ENCODE assay signal across 1 cellular context in genomic region chr20:37390891-37391525, GRCh38.
A peak's percentile ranks its signal among the peaks of the same experiment; 100 is the strongest.
TF ChIP-seq lines count a peak whose summit lies in the region.

No MANE protein-coding gene starts in this region.

TF ChIP-seq in HepG2, 621 proteins besides CTCF, POLR2A, EP300 and RAD21 (continued from another document and continues in another):
- TF ChIP-seq, protein P1, sequence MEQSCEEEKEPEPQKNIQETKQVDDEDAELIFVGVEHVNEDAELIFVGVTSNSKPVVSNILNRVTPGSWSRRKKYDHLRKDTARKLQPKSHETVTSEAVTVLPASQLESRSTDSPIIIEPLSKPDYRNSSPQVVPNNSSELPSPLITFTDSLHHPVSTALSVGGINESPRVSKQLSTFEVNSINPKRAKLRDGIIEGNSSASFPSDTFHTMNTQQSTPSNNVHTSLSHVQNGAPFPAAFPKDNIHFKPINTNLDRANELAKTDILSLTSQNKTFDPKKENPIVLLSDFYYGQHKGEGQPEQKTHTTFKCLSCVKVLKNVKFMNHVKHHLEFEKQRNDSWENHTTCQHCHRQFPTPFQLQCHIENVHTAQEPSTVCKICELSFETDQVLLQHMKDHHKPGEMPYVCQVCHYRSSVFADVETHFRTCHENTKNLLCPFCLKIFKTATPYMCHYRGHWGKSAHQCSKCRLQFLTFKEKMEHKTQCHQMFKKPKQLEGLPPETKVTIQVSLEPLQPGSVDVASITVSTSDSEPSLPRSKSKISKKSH (CRISPR knock-in tag; IDR thresholded peaks at IDR 0.05; ENCODE audit: borderline replicate concordance): no peak
- TF ChIP-seq NCOR1 (IDR thresholded peaks at IDR 0.05; ENCODE audit: borderline replicate concordance, low read length) (peak; percentile 75; the same call in 1 of the 2 replicates), MBD4 (IDR thresholded peaks at IDR 0.05; ENCODE audit: borderline replicate concordance, low read length) (no peak), SRSF4 (IDR thresholded peaks at IDR 0.05; ENCODE audit: low read depth, low read length, poor library complexity, severe bottlenecking) (no peak), DR1 (CRISPR knock-in tag; IDR thresholded peaks at IDR 0.05) (peak; percentile 77; the same call in 1 of the 2 replicates), ZMYM4 (CRISPR knock-in tag; IDR thresholded peaks at IDR 0.05) (peak; percentile 93), MXI1 (IDR thresholded peaks at IDR 0.05; ENCODE audit: borderline replicate concordance, low read depth, low read length) (no peak; the same call in 2 of the 3 replicates), ATRX (CRISPR knock-in tag; IDR thresholded peaks at IDR 0.05; ENCODE audit: borderline replicate concordance) (no peak), ZNF775 (CRISPR knock-in tag; IDR thresholded peaks at IDR 0.05; ENCODE audit: borderline replicate concordance) (peak; percentile 79; the same call in 1 of the 2 replicates), ZNF614 (CRISPR knock-in tag; IDR thresholded peaks at IDR 0.05; ENCODE audit: borderline replicate concordance) (peak; percentile 97), ZNF224 (CRISPR knock-in tag; IDR thresholded peaks at IDR 0.05) (no peak; the same call in 1 of the 2 replicates), CHD4 (IDR thresholded peaks at IDR 0.05; ENCODE audit: borderline replicate concordance, low read length) (no peak), ZNF343 (CRISPR knock-in tag; IDR thresholded peaks at IDR 0.05) (peak; percentile 89), ZNF460 (CRISPR knock-in tag; IDR thresholded peaks at IDR 0.05; ENCODE audit: borderline replicate concordance) (no peak; the same call in 1 of the 2 replicates), ISL2 (CRISPR knock-in tag; IDR thresholded peaks at IDR 0.05) (peak; percentile 67), FOXM1 (CRISPR knock-in tag; IDR thresholded peaks at IDR 0.05) (no peak), ZNF138 (CRISPR knock-in tag; IDR thresholded peaks at IDR 0.05; ENCODE audit: low read depth) (no peak), RBFOX2 (IDR thresholded peaks at IDR 0.05; ENCODE audit: low read depth, low read length) (no peak), MED1 (CRISPR knock-in tag; IDR thresholded peaks at IDR 0.05) (peak; percentile 81), ZNF646 (CRISPR knock-in tag; IDR thresholded peaks at IDR 0.05) (peak; percentile 26; the same call in 1 of the 2 replicates), ZNF557 (CRISPR knock-in tag; IDR thresholded peaks at IDR 0.05) (no peak)
- TF ChIP-seq, protein P2, sequence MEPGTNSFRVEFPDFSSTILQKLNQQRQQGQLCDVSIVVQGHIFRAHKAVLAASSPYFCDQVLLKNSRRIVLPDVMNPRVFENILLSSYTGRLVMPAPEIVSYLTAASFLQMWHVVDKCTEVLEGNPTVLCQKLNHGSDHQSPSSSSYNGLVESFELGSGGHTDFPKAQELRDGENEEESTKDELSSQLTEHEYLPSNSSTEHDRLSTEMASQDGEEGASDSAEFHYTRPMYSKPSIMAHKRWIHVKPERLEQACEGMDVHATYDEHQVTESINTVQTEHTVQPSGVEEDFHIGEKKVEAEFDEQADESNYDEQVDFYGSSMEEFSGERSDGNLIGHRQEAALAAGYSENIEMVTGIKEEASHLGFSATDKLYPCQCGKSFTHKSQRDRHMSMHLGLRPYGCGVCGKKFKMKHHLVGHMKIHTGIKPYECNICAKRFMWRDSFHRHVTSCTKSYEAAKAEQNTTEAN (CRISPR knock-in tag; conservative IDR thresholded peaks at IDR 0.05): 0 out of 2 replicates have a peak, but pooled peaks have one; percentile 18
- TF ChIP-seq, protein P3, sequence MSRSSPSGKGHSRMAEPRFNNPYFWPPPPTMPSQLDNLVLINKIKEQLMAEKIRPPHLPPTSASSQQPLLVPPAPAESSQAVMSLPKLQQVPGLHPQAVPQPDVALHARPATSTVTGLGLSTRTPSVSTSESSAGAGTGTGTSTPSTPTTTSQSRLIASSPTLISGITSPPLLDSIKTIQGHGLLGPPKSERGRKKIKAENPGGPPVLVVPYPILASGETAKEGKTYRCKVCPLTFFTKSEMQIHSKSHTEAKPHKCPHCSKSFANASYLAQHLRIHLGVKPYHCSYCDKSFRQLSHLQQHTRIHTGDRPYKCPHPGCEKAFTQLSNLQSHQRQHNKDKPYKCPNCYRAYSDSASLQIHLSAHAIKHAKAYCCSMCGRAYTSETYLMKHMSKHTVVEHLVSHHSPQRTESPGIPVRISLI (CRISPR knock-in tag; IDR thresholded peaks at IDR 0.05; ENCODE audit: borderline replicate concordance): peak; percentile 50; the same call in 1 of the 2 replicates
- TF ChIP-seq, protein P4, sequence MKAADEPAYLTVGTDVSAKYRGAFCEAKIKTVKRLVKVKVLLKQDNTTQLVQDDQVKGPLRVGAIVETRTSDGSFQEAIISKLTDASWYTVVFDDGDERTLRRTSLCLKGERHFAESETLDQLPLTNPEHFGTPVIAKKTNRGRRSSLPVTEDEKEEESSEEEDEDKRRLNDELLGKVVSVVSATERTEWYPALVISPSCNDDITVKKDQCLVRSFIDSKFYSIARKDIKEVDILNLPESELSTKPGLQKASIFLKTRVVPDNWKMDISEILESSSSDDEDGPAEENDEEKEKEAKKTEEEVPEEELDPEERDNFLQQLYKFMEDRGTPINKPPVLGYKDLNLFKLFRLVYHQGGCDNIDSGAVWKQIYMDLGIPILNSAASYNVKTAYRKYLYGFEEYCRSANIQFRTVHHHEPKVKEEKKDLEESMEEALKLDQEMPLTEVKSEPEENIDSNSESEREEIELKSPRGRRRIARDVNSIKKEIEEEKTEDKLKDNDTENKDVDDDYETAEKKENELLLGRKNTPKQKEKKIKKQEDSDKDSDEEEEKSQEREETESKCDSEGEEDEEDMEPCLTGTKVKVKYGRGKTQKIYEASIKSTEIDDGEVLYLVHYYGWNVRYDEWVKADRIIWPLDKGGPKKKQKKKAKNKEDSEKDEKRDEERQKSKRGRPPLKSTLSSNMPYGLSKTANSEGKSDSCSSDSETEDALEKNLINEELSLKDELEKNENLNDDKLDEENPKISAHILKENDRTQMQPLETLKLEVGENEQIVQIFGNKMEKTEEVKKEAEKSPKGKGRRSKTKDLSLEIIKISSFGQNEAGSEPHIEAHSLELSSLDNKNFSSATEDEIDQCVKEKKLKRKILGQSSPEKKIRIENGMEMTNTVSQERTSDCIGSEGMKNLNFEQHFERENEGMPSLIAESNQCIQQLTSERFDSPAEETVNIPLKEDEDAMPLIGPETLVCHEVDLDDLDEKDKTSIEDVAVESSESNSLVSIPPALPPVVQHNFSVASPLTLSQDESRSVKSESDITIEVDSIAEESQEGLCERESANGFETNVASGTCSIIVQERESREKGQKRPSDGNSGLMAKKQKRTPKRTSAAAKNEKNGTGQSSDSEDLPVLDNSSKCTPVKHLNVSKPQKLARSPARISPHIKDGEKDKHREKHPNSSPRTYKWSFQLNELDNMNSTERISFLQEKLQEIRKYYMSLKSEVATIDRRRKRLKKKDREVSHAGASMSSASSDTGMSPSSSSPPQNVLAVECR (CRISPR knock-in tag; IDR thresholded peaks at IDR 0.05; ENCODE audit: borderline replicate concordance): peak; percentile 82; the same call in 1 of the 2 replicates
- TF ChIP-seq, protein P5, sequence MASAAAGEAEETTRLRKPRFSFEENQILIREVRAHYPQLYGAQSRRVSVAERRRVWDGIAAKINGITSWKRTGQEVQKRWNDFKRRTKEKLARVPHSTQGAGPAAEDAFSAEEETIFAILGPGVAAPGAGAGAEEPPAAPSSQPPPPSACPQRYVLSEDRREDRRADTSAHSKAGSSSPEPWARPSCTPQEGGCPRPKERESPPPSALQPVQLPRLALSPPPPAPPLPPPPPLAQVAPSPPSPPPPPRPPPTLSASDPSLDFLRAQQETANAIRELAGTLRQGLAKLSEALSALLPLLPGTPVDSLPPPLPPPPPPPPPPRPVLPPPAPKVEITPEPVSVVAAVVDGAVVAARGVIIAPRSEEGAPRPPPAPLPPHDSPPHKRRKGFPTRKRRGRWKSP (CRISPR knock-in tag; IDR thresholded peaks at IDR 0.05): peak; percentile 56; the same call in 1 of the 2 replicates
- TF ChIP-seq, protein P6, sequence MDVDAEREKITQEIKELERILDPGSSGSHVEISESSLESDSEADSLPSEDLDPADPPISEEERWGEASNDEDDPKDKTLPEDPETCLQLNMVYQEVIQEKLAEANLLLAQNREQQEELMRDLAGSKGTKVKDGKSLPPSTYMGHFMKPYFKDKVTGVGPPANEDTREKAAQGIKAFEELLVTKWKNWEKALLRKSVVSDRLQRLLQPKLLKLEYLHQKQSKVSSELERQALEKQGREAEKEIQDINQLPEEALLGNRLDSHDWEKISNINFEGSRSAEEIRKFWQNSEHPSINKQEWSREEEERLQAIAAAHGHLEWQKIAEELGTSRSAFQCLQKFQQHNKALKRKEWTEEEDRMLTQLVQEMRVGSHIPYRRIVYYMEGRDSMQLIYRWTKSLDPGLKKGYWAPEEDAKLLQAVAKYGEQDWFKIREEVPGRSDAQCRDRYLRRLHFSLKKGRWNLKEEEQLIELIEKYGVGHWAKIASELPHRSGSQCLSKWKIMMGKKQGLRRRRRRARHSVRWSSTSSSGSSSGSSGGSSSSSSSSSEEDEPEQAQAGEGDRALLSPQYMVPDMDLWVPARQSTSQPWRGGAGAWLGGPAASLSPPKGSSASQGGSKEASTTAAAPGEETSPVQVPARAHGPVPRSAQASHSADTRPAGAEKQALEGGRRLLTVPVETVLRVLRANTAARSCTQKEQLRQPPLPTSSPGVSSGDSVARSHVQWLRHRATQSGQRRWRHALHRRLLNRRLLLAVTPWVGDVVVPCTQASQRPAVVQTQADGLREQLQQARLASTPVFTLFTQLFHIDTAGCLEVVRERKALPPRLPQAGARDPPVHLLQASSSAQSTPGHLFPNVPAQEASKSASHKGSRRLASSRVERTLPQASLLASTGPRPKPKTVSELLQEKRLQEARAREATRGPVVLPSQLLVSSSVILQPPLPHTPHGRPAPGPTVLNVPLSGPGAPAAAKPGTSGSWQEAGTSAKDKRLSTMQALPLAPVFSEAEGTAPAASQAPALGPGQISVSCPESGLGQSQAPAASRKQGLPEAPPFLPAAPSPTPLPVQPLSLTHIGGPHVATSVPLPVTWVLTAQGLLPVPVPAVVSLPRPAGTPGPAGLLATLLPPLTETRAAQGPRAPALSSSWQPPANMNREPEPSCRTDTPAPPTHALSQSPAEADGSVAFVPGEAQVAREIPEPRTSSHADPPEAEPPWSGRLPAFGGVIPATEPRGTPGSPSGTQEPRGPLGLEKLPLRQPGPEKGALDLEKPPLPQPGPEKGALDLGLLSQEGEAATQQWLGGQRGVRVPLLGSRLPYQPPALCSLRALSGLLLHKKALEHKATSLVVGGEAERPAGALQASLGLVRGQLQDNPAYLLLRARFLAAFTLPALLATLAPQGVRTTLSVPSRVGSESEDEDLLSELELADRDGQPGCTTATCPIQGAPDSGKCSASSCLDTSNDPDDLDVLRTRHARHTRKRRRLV (CRISPR knock-in tag; IDR thresholded peaks at IDR 0.05): no peak
